ENCODE assay signal across 9 cellular contexts in genomic region chr6:50264995-50265571, GRCh38.
DNase-seq lines count a peak whose midpoint lies in the region; ATAC-seq and TF ChIP-seq lines count a peak whose summit lies in the region.
"Had no signal": no experiment of that assay in that cellular context is flagged by ENCODE, and none has a peak within 500 bp of the region (broad histone marks: within the 10 kb centered on the region; RNA-seq: fewer than 3 reads in every experiment).

No MANE protein-coding gene starts in this region.

- H3K9me3 ChIP-seq in DND-41 (ENCODE audit: insufficient read depth, low read length, severe bottlenecking) (no peaks in the 10 kb centered on the region), upper lobe of left lung (no peaks in the 10 kb centered on the region)

- H3K79me1 ChIP-seq in mesendoderm (ENCODE audit: low read length), result no peaks in the 10 kb centered on the region

- H3K9ac ChIP-seq in DND-41 (ENCODE audit: low read depth, low read length) (no peak overlapping the region), mesendoderm (ENCODE audit: low read length) (no peak overlapping the region)

- H3K27ac ChIP-seq in DND-41 (ENCODE audit: low read length) (no peak overlapping the region), VCaP (no peak overlapping the region), mesendoderm (ENCODE audit: low read depth, low read length) (no peak overlapping the region), upper lobe of left lung (no peak overlapping the region)

- H3K4me1 Mint-ChIP-seq in activated T-cell treated with anti-CD3 and anti-CD28 coated beads, Interleukin-2, amount 50 U/mL, for 24 hours (ENCODE audit: low read depth), result no peaks in the 10 kb centered on the region

- ATAC-seq in DND-41 (ENCODE audit: insufficient read depth, low read depth), result no peak
- ATAC-seq in GM19328 (IDR thresholded peaks at IDR 0.05; ENCODE audit: unreplicated experiment), result no peak
- no peak for ATAC-seq in upper lobe of left lung (ENCODE audit: low FRiP score in 2 of 2)
- ATAC-seq: activated CD8-positive, alpha-beta T cell treated with anti-CD3 and anti-CD28 coated beads for 36 hours had no signal

- H3K9me3 Mint-ChIP-seq in activated T-cell treated with anti-CD3 and anti-CD28 coated beads, Interleukin-2, amount 50 U/mL, for 24 hours, result peaks cover 15% of the 10 kb centered on the region

- no peaks in the 10 kb centered on the region for H3K36me3 Mint-ChIP-seq in activated T-cell treated with anti-CD3 and anti-CD28 coated beads, Interleukin-2, amount 50 U/mL, for 24 hours (ENCODE audit: low read depth)

- H3K23ac ChIP-seq in mesendoderm (ENCODE audit: low read length), result no peak overlapping the region

- no peaks in the 10 kb centered on the region for H3K4me1 ChIP-seq in DND-41 (ENCODE audit: insufficient read depth, low read length)
- H3K4me1 ChIP-seq in mesendoderm (ENCODE audit: control insufficient read depth, low read depth, low read length), result no peaks in the 10 kb centered on the region
- H3K4me1 ChIP-seq in upper lobe of left lung, result no peaks in the 10 kb centered on the region

- no peak overlapping the region for H3K56ac ChIP-seq in mesendoderm (ENCODE audit: low read length)

- H2BK5ac ChIP-seq in mesendoderm (ENCODE audit: low read length), result no peak overlapping the region

- no peak overlapping the region for H3K27ac Mint-ChIP-seq in activated T-cell treated with anti-CD3 and anti-CD28 coated beads, Interleukin-2, amount 50 U/mL, for 24 hours
- H3K27ac Mint-ChIP-seq: activated CD8-positive, alpha-beta T cell treated with anti-CD3 and anti-CD28 coated beads for 36 hours had no signal

- H3K4me3 Mint-ChIP-seq in activated T-cell treated with anti-CD3 and anti-CD28 coated beads, Interleukin-2, amount 50 U/mL, for 24 hours, result no peak overlapping the region
- H3K4me3 Mint-ChIP-seq: activated CD8-positive, alpha-beta T cell treated with anti-CD3 and anti-CD28 coated beads for 36 hours had no signal

- no CpG with 5 or more reads among the region's 2 CpGs for WGBS in mesendoderm (ENCODE audit: extremely low coverage, insufficient coverage, low lambda C conversion rate)
- 27 to 38% methylated on average over 2 of the region's 2 CpGs for WGBS in upper lobe of left lung, 2 donors

- H2BK120ac ChIP-seq in mesendoderm (ENCODE audit: low read depth, low read length), result no peak overlapping the region

- TF ChIP-seq CTCF in DND-41 (IDR thresholded peaks at IDR 0.05; ENCODE audit: borderline replicate concordance, extremely low read depth, low read length, poor library complexity, severe bottlenecking), result peak; percentile 52
- TF ChIP-seq CTCF in VCaP (conservative IDR thresholded peaks at IDR 0.05), result peak; percentile 67
- no peak for TF ChIP-seq CTCF in upper lobe of left lung (IDR thresholded peaks at IDR 0.05)

- H4K5ac ChIP-seq in mesendoderm (ENCODE audit: low read length), result no peak overlapping the region

- H3K27me3 ChIP-seq in DND-41 (ENCODE audit: insufficient read depth, low read length, poor library complexity) (no peaks in the 10 kb centered on the region), mesendoderm (ENCODE audit: insufficient read depth, low read length, poor library complexity) (no peaks in the 10 kb centered on the region), upper lobe of left lung (no peaks in the 10 kb centered on the region)

- no peak overlapping the region for H2BK15ac ChIP-seq in mesendoderm (replicated peaks; ENCODE audit: low read depth)

- DNase-seq in DND-41 (no peak), HT1080 (ENCODE audit: low read depth) (peak; percentile 24), mesendoderm (peak; percentile 57), NCI-H2107 (lab: John Stamatoyannopoulos, UW) (no peak), upper lobe of left lung (no peak)
- DNase-seq in activated T-cell treated with anti-CD3 and anti-CD28 coated beads, Interleukin-2, amount 50 U/mL, for 24 hours, result no peak
- DNase-seq: activated CD8-positive, alpha-beta T cell treated with anti-CD3 and anti-CD28 coated beads for 36 hours had no signal

- TF ChIP-seq EP300 in upper lobe of left lung (IDR thresholded peaks at IDR 0.05), result no peak

- H3K4me3 ChIP-seq in DND-41 (ENCODE audit: low read depth in 1 of 2, low read length in 2 of 2) (no peak overlapping the region), mesendoderm (ENCODE audit: low read length) (no peak overlapping the region), upper lobe of left lung (no peak overlapping the region)

- H3K4ac ChIP-seq in mesendoderm (ENCODE audit: low read depth, low read length), result no peak overlapping the region

- no peak for TF ChIP-seq POLR2A in upper lobe of left lung (IDR thresholded peaks at IDR 0.05)

- H3K4me2 ChIP-seq in DND-41 (ENCODE audit: insufficient read depth, low read length) (no peak overlapping the region), mesendoderm (ENCODE audit: low read length) (no peak overlapping the region)

- H4K20me1 ChIP-seq in DND-41 (ENCODE audit: insufficient read depth, low read length), result no peaks in the 10 kb centered on the region

- H3K18ac ChIP-seq in mesendoderm (ENCODE audit: low read length), result no peak overlapping the region

- H2AFZ ChIP-seq in DND-41 (ENCODE audit: low read depth, low read length), result no peak overlapping the region

- H4K8ac ChIP-seq in mesendoderm (ENCODE audit: low read depth, low read length), result no peak overlapping the region

- no peaks in the 10 kb centered on the region for H3K27me3 Mint-ChIP-seq in activated T-cell treated with anti-CD3 and anti-CD28 coated beads, Interleukin-2, amount 50 U/mL, for 24 hours
- H3K27me3 Mint-ChIP-seq: activated CD8-positive, alpha-beta T cell treated with anti-CD3 and anti-CD28 coated beads for 36 hours had no signal

- H3K36me3 ChIP-seq in DND-41 (ENCODE audit: insufficient read depth, low read length) (no peaks in the 10 kb centered on the region), mesendoderm (ENCODE audit: control insufficient read depth, insufficient read depth, low read length) (no peaks in the 10 kb centered on the region), upper lobe of left lung (no peaks in the 10 kb centered on the region)

- H3K79me2 ChIP-seq in DND-41 (ENCODE audit: insufficient read depth, low read length), result no peaks in the 10 kb centered on the region
- no peaks in the 10 kb centered on the region for H3K79me2 ChIP-seq in mesendoderm (ENCODE audit: control insufficient read depth, insufficient read depth, low read length)

- no peak overlapping the region for H2AK5ac ChIP-seq in mesendoderm (ENCODE audit: low read length)

Comparison
In these comparisons a context has a peak if more than half of its experiments do, and no peak if none do; other contexts are left out.
1. DNase-seq: peak in HT1080 (single experiment) and mesendoderm (single experiment); none in DND-41 (single experiment), activated T-cell treated with anti-CD3 and anti-CD28 coated beads, Interleukin-2, amount 50 U/mL, for 24 hours (single experiment), NCI-H2107 (single experiment) and upper lobe of left lung (0 of 2).
2. CTCF ChIP-seq: peak in DND-41 (single experiment) and VCaP (single experiment); none in upper lobe of left lung (0 of 6).